In the genomic region with DNA sequence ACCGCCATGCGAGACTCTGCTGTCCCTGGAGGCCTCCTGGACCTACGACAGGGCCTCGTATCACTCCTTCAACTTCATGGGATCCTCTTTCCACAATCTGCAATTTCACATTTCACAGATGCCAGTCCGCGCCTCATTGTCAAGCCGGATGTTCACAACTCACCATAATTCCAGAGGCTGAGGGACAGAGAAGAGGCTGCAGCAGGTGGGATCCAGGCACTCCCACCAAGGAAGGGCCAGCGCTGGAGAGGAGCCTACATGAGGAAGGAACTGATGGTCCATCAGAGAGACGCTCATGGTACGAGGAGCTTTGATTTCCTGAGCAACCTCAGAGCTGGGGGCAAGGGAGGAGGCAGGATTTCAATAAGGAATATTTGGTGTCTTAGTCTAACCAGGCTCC, we compare ENCODE assay signal across 17 cellular contexts.
"Had no signal": no experiment of that assay in that cellular context is flagged by ENCODE, and none has a peak within 500 bp of the region (broad histone marks: within the 10 kb centered on the region; RNA-seq: fewer than 3 reads in every experiment).

No MANE protein-coding gene starts in this region.

- H3K27ac ChIP-seq: body of pancreas, gastroesophageal sphincter, heart left ventricle, sigmoid colon had no signal

- H3K4me1 ChIP-seq: body of pancreas, gastroesophageal sphincter, heart left ventricle, sigmoid colon had no signal

- H3K27ac Mint-ChIP-seq: activated CD4-positive, alpha-beta T cell treated with anti-CD3 and anti-CD28 coated beads, Interleukin-2, amount 10 ng/mL, durations not matched to agents 24 days and 14 days; activated naive CD8-positive, alpha-beta T cell treated with anti-CD3 and anti-CD28 coated beads, Interleukin-2, amount 10 ng/mL, durations not matched to agents 7 days and 5 days; activated T-helper 1 cell treated with anti-CD3 and anti-CD28 coated beads, Interleukin-12 subunit alpha, Interleukin-12 subunit beta, Interleukin-2, Interleukin-4 antibody, amounts not matched to agents 30 ng/mL and 10 ng/mL and 1 ng/mL, durations not matched to agents 14 hours and 24 hours and 36 hours; immature natural killer cell; naive thymus-derived CD8-positive, alpha-beta T cell; stimulated activated naive B cell treated with anti-CD40 and anti-IgM and Interleukin-4, amounts not matched to agents 10 μg/mL and 1 μg/mL and 100 μg/mL, for 72 hours had no signal

- H3K27me3 Mint-ChIP-seq: activated CD4-positive, alpha-beta T cell treated with anti-CD3 and anti-CD28 coated beads, Interleukin-2, amount 10 ng/mL, durations not matched to agents 24 days and 14 days; activated naive CD8-positive, alpha-beta T cell treated with anti-CD3 and anti-CD28 coated beads, Interleukin-2, amount 10 ng/mL, durations not matched to agents 7 days and 5 days had no signal

- H3K4me3 Mint-ChIP-seq: activated CD4-positive, alpha-beta T cell treated with anti-CD3 and anti-CD28 coated beads, Interleukin-2, amount 10 ng/mL, durations not matched to agents 24 days and 14 days; activated naive CD8-positive, alpha-beta T cell treated with anti-CD3 and anti-CD28 coated beads, Interleukin-2, amount 10 ng/mL, durations not matched to agents 7 days and 5 days; activated T-helper 1 cell treated with anti-CD3 and anti-CD28 coated beads, Interleukin-12 subunit alpha, Interleukin-12 subunit beta, Interleukin-2, Interleukin-4 antibody, amounts not matched to agents 30 ng/mL and 10 ng/mL and 1 ng/mL, durations not matched to agents 14 hours and 24 hours and 36 hours; immature natural killer cell; naive thymus-derived CD8-positive, alpha-beta T cell; stimulated activated naive B cell treated with anti-CD40 and anti-IgM and Interleukin-4, amounts not matched to agents 10 μg/mL and 1 μg/mL and 100 μg/mL, for 72 hours had no signal

- ATAC-seq: body of pancreas; gastroesophageal sphincter; heart left ventricle; naive thymus-derived CD8-positive, alpha-beta T cell; stimulated activated naive B cell treated with anti-CD40 and anti-IgM and Interleukin-4, amounts not matched to agents 10 μg/mL and 1 μg/mL and 100 μg/mL, for 72 hours had no signal

- H3K36me3 Mint-ChIP-seq: activated naive CD8-positive, alpha-beta T cell treated with anti-CD3 and anti-CD28 coated beads, Interleukin-2, amount 10 ng/mL, durations not matched to agents 7 days and 5 days; immature natural killer cell; naive thymus-derived CD8-positive, alpha-beta T cell; stimulated activated naive B cell treated with anti-CD40 and anti-IgM and Interleukin-4, amounts not matched to agents 10 μg/mL and 1 μg/mL and 100 μg/mL, for 72 hours had no signal

- H3K36me3 ChIP-seq: gastroesophageal sphincter, heart left ventricle, sigmoid colon had no signal

- DNase-seq: activated CD4-positive, alpha-beta T cell treated with anti-CD3 and anti-CD28 coated beads, Interleukin-2, amount 10 ng/mL, durations not matched to agents 24 days and 14 days; activated naive CD4-positive, alpha-beta T cell treated with Interleukin-2 at 50 U/mL for 16 hours; activated naive CD8-positive, alpha-beta T cell treated with anti-CD3 and anti-CD28 coated beads, Interleukin-2, amount 10 ng/mL, durations not matched to agents 7 days and 5 days; activated T-cell treated with anti-CD3 and anti-CD28 coated beads for 4 hours; amygdala; body of pancreas; heart left ventricle; immature natural killer cell; mesendoderm; stimulated activated CD4-positive, alpha-beta T cell treated with anti-CD3 and anti-CD28 coated beads, Interleukin-4, amount 100 ng/mL, for 24 hours; stimulated activated naive B cell treated with anti-CD40 and anti-IgM and Interleukin-4, amounts not matched to agents 10 μg/mL and 1 μg/mL and 100 μg/mL, for 72 hours; T-helper 1 cell; T-helper 9 cell had no signal

- H3K27me3 ChIP-seq: body of pancreas had no signal

- H3K4me1 Mint-ChIP-seq: activated CD4-positive, alpha-beta T cell treated with anti-CD3 and anti-CD28 coated beads, Interleukin-2, amount 10 ng/mL, durations not matched to agents 24 days and 14 days; activated naive CD8-positive, alpha-beta T cell treated with anti-CD3 and anti-CD28 coated beads, Interleukin-2, amount 10 ng/mL, durations not matched to agents 7 days and 5 days; immature natural killer cell; naive thymus-derived CD8-positive, alpha-beta T cell; stimulated activated naive B cell treated with anti-CD40 and anti-IgM and Interleukin-4, amounts not matched to agents 10 μg/mL and 1 μg/mL and 100 μg/mL, for 72 hours had no signal

- H3K4me3 ChIP-seq: body of pancreas, gastroesophageal sphincter, heart left ventricle, sigmoid colon had no signal

- H3K9me3 Mint-ChIP-seq: activated CD4-positive, alpha-beta T cell treated with anti-CD3 and anti-CD28 coated beads, Interleukin-2, amount 10 ng/mL, durations not matched to agents 24 days and 14 days; activated naive CD8-positive, alpha-beta T cell treated with anti-CD3 and anti-CD28 coated beads, Interleukin-2, amount 10 ng/mL, durations not matched to agents 7 days and 5 days; activated T-helper 1 cell treated with anti-CD3 and anti-CD28 coated beads, Interleukin-12 subunit alpha, Interleukin-12 subunit beta, Interleukin-2, Interleukin-4 antibody, amounts not matched to agents 30 ng/mL and 10 ng/mL and 1 ng/mL, durations not matched to agents 14 hours and 24 hours and 36 hours; immature natural killer cell had no signal
